Comparison of ENCODE assay signal across 10 cellular contexts in genomic region chr17:49146620-49147306, GRCh38. TPM values are rescaled to one million over a fixed set of nuclear protein-coding genes. Genes with fewer than 3 reads are reported as not detected.
DNase-seq lines count a peak whose midpoint lies in the region; ATAC-seq and TF ChIP-seq lines count a peak whose summit lies in the region.
"Had no signal": no experiment of that assay in that cellular context is flagged by ENCODE, and none has a peak within 500 bp of the region (broad histone marks: within the 10 kb centered on the region; RNA-seq: fewer than 3 reads in every experiment).

No MANE protein-coding gene starts in this region.

- no peak for TF ChIP-seq CTCF in type B pancreatic cell (conservative IDR thresholded peaks at IDR 0.05)
- no peak for TF ChIP-seq CTCF in GM13977 (IDR thresholded peaks at IDR 0.05; ENCODE audit: extremely low read depth, insufficient read depth, missing control alignments)

- no peaks in the 10 kb centered on the region for H3K4me1 Mint-ChIP-seq in type B pancreatic cell (ENCODE audit: unreplicated experiment)
- H3K4me1 Mint-ChIP-seq: nephron had no signal

- peak overlapping the region; percentile 91 for H3K27ac ChIP-seq in SJSA1

- H3K4me3 Mint-ChIP-seq in type B pancreatic cell, result no peak overlapping the region
- H3K4me3 Mint-ChIP-seq: nephron had no signal

- H3K4me3 ChIP-seq in SJSA1 (no peak overlapping the region), skeletal muscle satellite cell (ENCODE audit: low read length) (no peak overlapping the region)

- peak overlapping the region; percentile 2 for H3K4me2 ChIP-seq in skeletal muscle satellite cell (ENCODE audit: low read length)

- H3K4me1 ChIP-seq in SJSA1 (replicated peaks) (peaks cover 26% of the 10 kb centered on the region), skeletal muscle satellite cell (ENCODE audit: control insufficient read depth, insufficient read depth, low read length) (peaks cover 12% of the 10 kb centered on the region)

- H3K9ac ChIP-seq in skeletal muscle satellite cell (ENCODE audit: low read depth, low read length), result peak overlapping the region; percentile 1

- H3K36me3 Mint-ChIP-seq in type B pancreatic cell, result no peaks in the 10 kb centered on the region

- no peaks in the 10 kb centered on the region for H3K36me3 ChIP-seq in SJSA1
- no peaks in the 10 kb centered on the region for H3K36me3 ChIP-seq in skeletal muscle satellite cell (ENCODE audit: insufficient read depth, low read length)

- H3K9me3 Mint-ChIP-seq in type B pancreatic cell, result no peaks in the 10 kb centered on the region
- H3K9me3 Mint-ChIP-seq: nephron had no signal

- H3K9me3 ChIP-seq in SJSA1 (replicated peaks) (no peaks in the 10 kb centered on the region), skeletal muscle satellite cell (replicated peaks; ENCODE audit: low read length) (no peaks in the 10 kb centered on the region)

- H3K27ac Mint-ChIP-seq in type B pancreatic cell, result no peak overlapping the region
- H3K27ac Mint-ChIP-seq: nephron had no signal

- H3K27me3 ChIP-seq in SJSA1 (replicated peaks) (no peaks in the 10 kb centered on the region), skeletal muscle satellite cell (ENCODE audit: control insufficient read depth, insufficient read depth, low read length) (peaks cover 3% of the 10 kb centered on the region)

- in situ Hi-C loops in GM13977 (cut with MboI; ENCODE audit: low pct_unique_long_range_greater_than_20kb, low sequenced_read_pairs, unreplicated experiment), result no loop called here

- peaks cover 36% of the 10 kb centered on the region for H3K27me3 Mint-ChIP-seq in type B pancreatic cell

- ATAC-seq in GM19455 (IDR thresholded peaks at IDR 0.05; ENCODE audit: unreplicated experiment), result no peak

- DNase-seq in H4 (ENCODE audit: low spot score), result peak; percentile 89
- DNase-seq in SJSA1 (ENCODE audit: low read depth in 1 of 2, low spot score in 2 of 2), result peak; percentile 88 to 97
- DNase-seq in fibroblast of peridontal ligament (ENCODE audit: extremely low read depth), result peak; percentile 98
- no peak for DNase-seq in type B pancreatic cell (ENCODE audit: extremely low spot score, unreplicated experiment)
- no peak for DNase-seq in NCI-H345 treated with DMSO at 0.1 percent for 48 hours (lab: John Stamatoyannopoulos, UW; ENCODE audit: unreplicated experiment)
- DNase-seq in GM13977 (ENCODE audit: low spot score), result no peak
- DNase-seq: stimulated activated naive CD4-positive, alpha-beta T cell treated with Interleukin-2 at 50 U/mL for 16 hours had no signal

RNA-seq across cellular contexts. Expression of gene B4GALNT2, which starts 14.2 kb away (rescaled TPM):
- not detected in 2 replicates for total RNA-seq in H4 (2014; rRNA removed; shearing (Covaris generic))
- total RNA-seq in SJSA1 (2014; rRNA removed; shearing (Covaris generic)), result 0.06 and 0.39 TPM in 2 replicates
- under 0.01 TPM in 1 of 2 replicates, not detected in the other for total RNA-seq in skeletal muscle satellite cell (2012; rRNA removed)
- 0.60 and 3.7 TPM in 2 replicates for total RNA-seq in type B pancreatic cell (ENCODE audit: low replicate concordance)

Comparison
In these comparisons a context has a peak if more than half of its experiments do, and no peak if none do; other contexts are left out.
1. DNase-seq: peak in H4 (single experiment), SJSA1 (2 of 2) and fibroblast of peridontal ligament (single experiment); none in type B pancreatic cell (single experiment), NCI-H345 treated with DMSO at 0.1 percent for 48 hours (single experiment) and GM13977 (single experiment).